ENCODE assay signal across 6 cellular contexts in the genomic region with DNA sequence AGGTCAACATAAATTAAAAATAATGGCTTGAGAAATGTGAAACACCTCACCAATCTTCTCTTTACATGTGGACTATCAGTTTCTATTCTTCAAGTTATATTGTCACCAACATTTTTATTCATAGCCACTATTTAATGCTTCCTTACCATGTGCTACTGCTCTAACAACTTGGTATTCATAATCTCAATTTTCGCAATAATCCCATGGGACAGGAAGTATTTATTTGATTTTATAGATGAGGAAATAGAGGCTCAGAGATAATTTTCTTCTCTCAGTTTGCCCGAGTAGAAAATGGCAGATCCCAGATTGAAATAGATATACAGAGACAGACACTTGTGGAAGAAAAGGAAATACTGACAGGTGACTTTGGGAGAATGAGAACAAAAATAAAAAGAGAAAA.
"Had no signal": no experiment of that assay in that cellular context is flagged by ENCODE, and none has a peak within 500 bp of the region (broad histone marks: within the 10 kb centered on the region; RNA-seq: fewer than 3 reads in every experiment).

No MANE protein-coding gene starts in this region.

- DNase-seq: GM23248, GOT3, H7, IMR-90 had no signal

- H2AFZ ChIP-seq: GM23248 had no signal

- H3K4me3 ChIP-seq: GM23248, HAP-1, K562 had no signal

- H3K36me3 ChIP-seq: HAP-1 had no signal

- H3K9me3 ChIP-seq: HAP-1 had no signal

- H3K9ac ChIP-seq: GM23248 had no signal

- H3K27ac ChIP-seq: GM23248 had no signal

- H3K4me1 ChIP-seq: HAP-1 had no signal
